Comparison of ENCODE assay signal across 29 cellular contexts in the genomic region with DNA sequence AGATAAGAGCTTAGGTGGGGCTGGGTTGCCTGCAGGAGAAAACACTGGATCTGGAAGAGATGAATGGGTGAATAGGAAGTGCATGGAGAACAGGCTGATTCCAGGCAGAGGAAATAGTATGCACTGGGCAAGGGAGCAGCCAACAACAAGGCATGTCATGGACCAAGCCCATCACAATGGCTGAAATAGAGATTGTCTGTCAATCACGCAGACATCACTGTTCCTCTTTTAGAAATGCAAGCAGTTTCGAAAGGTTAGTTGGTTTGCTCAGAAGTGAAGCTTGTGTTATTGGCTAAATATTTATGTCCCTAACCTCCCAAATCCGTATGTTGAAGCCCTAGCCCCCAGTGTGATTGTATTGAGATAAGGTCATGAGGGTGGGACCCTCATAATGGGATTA.
"Had no signal": no experiment of that assay in that cellular context is flagged by ENCODE, and none has a peak within 500 bp of the region (broad histone marks: within the 10 kb centered on the region; RNA-seq: fewer than 3 reads in every experiment).

No MANE protein-coding gene starts in this region.

- DNase-seq: activated CD4-positive, alpha-beta T cell treated with anti-CD3 and anti-CD28 coated beads, Interleukin-2, amount 50 U/mL, for 4 hours; activated CD8-positive, alpha-beta memory T cell treated with anti-CD3 and anti-CD28 coated beads for 24 hours; activated CD8-positive, alpha-beta memory T cell treated with anti-CD3 and anti-CD28 coated beads, Interleukin-2, amount 50 U/mL, for 4 hours; activated naive CD4-positive, alpha-beta T cell treated with Interleukin-2 at 50 U/mL for 16 hours; activated naive CD8-positive, alpha-beta T cell treated with anti-CD3 and anti-CD28 coated beads for 36 hours; activated T-cell treated with anti-CD3 and anti-CD28 coated beads, Interleukin-2, amount 50 U/mL, for 24 hours; dorsolateral prefrontal cortex; effector memory CD8-positive, alpha-beta T cell; glutamatergic neuron; hippocampal formation; kidney glomerular epithelial cell; left lung; ovary; psoas muscle; spleen; stimulated activated CD4-positive, alpha-beta T cell treated with anti-CD3 and anti-CD28 coated beads, Interleukin-4, amount 100 ng/mL, for 1 hour; stimulated activated naive CD4-positive, alpha-beta T cell; testis; trophoblast cell; uterus had no signal

- H3K36me3 ChIP-seq: breast epithelium, esophagus muscularis mucosa, left lung, neutrophil, ovary, right atrium auricular region, spleen, uterus had no signal

- H3K4me3 ChIP-seq: breast epithelium, dorsolateral prefrontal cortex, esophagus muscularis mucosa, left lung, ovary, psoas muscle, right atrium auricular region, spleen, testis, uterus had no signal

- H3K4me1 ChIP-seq: breast epithelium, esophagus muscularis mucosa, left lung, psoas muscle, right atrium auricular region, testis, uterus had no signal

- H3K9me3 ChIP-seq: breast epithelium, esophagus muscularis mucosa, left lung, neutrophil, ovary, psoas muscle, right atrium auricular region, testis, uterus had no signal

- H3K27me3 ChIP-seq: breast epithelium, dorsolateral prefrontal cortex, esophagus muscularis mucosa, left lung, neutrophil, ovary, right atrium auricular region, spleen, testis, uterus had no signal

- H3K27ac ChIP-seq: breast epithelium, dorsolateral prefrontal cortex, esophagus muscularis mucosa, left lung, neutrophil, ovary, psoas muscle, right atrium auricular region, spleen, testis, uterus had no signal

- ATAC-seq: activated T-helper 17 cell treated with anti-CD3 and anti-CD28 coated beads, Interleukin-2, amount 50 U/mL, for 72 hours; effector memory CD8-positive, alpha-beta T cell; left lung; natural killer cell treated with Interleukin-12 subunit alpha and Interleukin-12 subunit beta and Interleukin-15 and Interleukin-18, amount 100 ng/mL, for 72 hours; psoas muscle; WTC11 had no signal

- FAIRE-seq: colon, frontal cortex had no signal
